ENCODE assay signal across 17 cellular contexts in genomic region chr11:44944853-44945235, GRCh38. TPM values are rescaled to one million over a fixed set of nuclear protein-coding genes. Genes with fewer than 3 reads are reported as not detected.
A peak's percentile ranks its signal among the peaks of the same experiment; 100 is the strongest.
DNase-seq lines count a peak whose midpoint lies in the region; ATAC-seq and TF ChIP-seq lines count a peak whose summit lies in the region.
"Had no signal": no experiment of that assay in that cellular context is flagged by ENCODE, and none has a peak within 500 bp of the region (broad histone marks: within the 10 kb centered on the region; RNA-seq: fewer than 3 reads in every experiment).

No MANE protein-coding gene starts in this region.

- H3K4me1 ChIP-seq in heart left ventricle (peaks cover 3 to 92% (median 66%) of the 10 kb centered on the region in 12 donors), OCI-LY3 (ENCODE audit: low read length) (peaks cover 67% of the 10 kb centered on the region), spleen (peaks cover 62 to 100% (median 94%) of the 10 kb centered on the region in 6 donors), uterus (peaks cover 0 to 2% of the 10 kb centered on the region in 2 donors)

- H3K27ac Mint-ChIP-seq in glutamatergic neuron (ENCODE audit: unreplicated experiment) = peak overlapping the region; percentile 97
- H3K27ac Mint-ChIP-seq: activated CD8-positive, alpha-beta T cell treated with anti-CD3 and anti-CD28 coated beads for 36 hours had no signal

- H3K4me3 Mint-ChIP-seq in glutamatergic neuron (ENCODE audit: unreplicated experiment) = peak overlapping the region; percentile 81
- H3K4me3 Mint-ChIP-seq: activated CD8-positive, alpha-beta T cell treated with anti-CD3 and anti-CD28 coated beads for 36 hours had no signal

- H3K36me3 ChIP-seq in heart left ventricle (no peaks in the 10 kb centered on the region), OCI-LY3 (replicated peaks; ENCODE audit: low read depth, low read length) (peaks cover 39% of the 10 kb centered on the region), spleen (peaks cover 0 to 39% (median 4%) of the 10 kb centered on the region in 6 donors), uterus (no peaks in the 10 kb centered on the region)
- H3K36me3 ChIP-seq: cardiac muscle cell had no signal

- H3K9me3 ChIP-seq in heart left ventricle (no peaks in the 10 kb centered on the region), OCI-LY3 (ENCODE audit: insufficient read depth, low read length) (no peaks in the 10 kb centered on the region), spleen (no peaks in the 10 kb centered on the region), uterus (no peaks in the 10 kb centered on the region)

- H4K20me1 ChIP-seq in OCI-LY3 (ENCODE audit: insufficient read depth, low read length) = peaks cover 45% of the 10 kb centered on the region

- H3K27ac ChIP-seq in heart left ventricle = peak overlapping the region in 7 of 12 donors; percentile 19 to 84 (median 69)
- H3K27ac ChIP-seq in OCI-LY3 (ENCODE audit: low read length) = no peak overlapping the region
- peak overlapping the region in 5 of 8 donors; percentile 29 to 97 (median 94) for H3K27ac ChIP-seq in spleen
- H3K27ac ChIP-seq in uterus = no peak overlapping the region
- H3K27ac ChIP-seq: cardiac muscle cell, HL-60 had no signal

- H3K27me3 ChIP-seq in heart left ventricle (no peaks in the 10 kb centered on the region), OCI-LY3 (ENCODE audit: low read depth, low read length) (no peaks in the 10 kb centered on the region), spleen (replicated peaks in 1 of 7) (peaks cover 0 to 7% (median 0%) of the 10 kb centered on the region in 7 donors), uterus (no peaks in the 10 kb centered on the region)
- H3K27me3 ChIP-seq: cardiac muscle cell had no signal

- no peak overlapping the region for H2AFZ ChIP-seq in OCI-LY3 (ENCODE audit: low read depth, low read length)

- H3K4me2 ChIP-seq in OCI-LY3 (ENCODE audit: low read length) = peak overlapping the region; percentile 83

- TF ChIP-seq POLR2A in heart left ventricle (IDR thresholded peaks at IDR 0.05) (no peak), spleen (IDR thresholded peaks at IDR 0.05) (no peak), uterus (IDR thresholded peaks at IDR 0.05) (no peak)

- no peak for DNase-seq in heart left ventricle
- DNase-seq in cardiac septum (ENCODE audit: low spot score) = no peak
- DNase-seq in glutamatergic neuron = no peak
- DNase-seq in spleen = no peak
- DNase-seq in uterus = no peak
- DNase-seq: activated CD8-positive, alpha-beta T cell treated with anti-CD3 and anti-CD28 coated beads for 36 hours; activated gamma-delta T cell; GOT3; NCI-H510A treated with DMSO at 0.1 percent for 48 hours; retina; T1000 had no signal

- peaks cover 93% of the 10 kb centered on the region for H3K79me2 ChIP-seq in OCI-LY3 (ENCODE audit: low read length)

- peaks cover 82% of the 10 kb centered on the region for H3K4me1 Mint-ChIP-seq in glutamatergic neuron (ENCODE audit: low read depth, unreplicated experiment)

- TF ChIP-seq CTCF in heart left ventricle (IDR thresholded peaks at IDR 0.05) = no peak
- TF ChIP-seq CTCF in OCI-LY3 (IDR thresholded peaks at IDR 0.05; ENCODE audit: low read depth, low read length) = no peak
- no peak for TF ChIP-seq CTCF in glutamatergic neuron (IDR thresholded peaks at IDR 0.05; ENCODE audit: partially characterized antibody, unreplicated experiment)
- TF ChIP-seq CTCF in spleen (IDR thresholded peaks at IDR 0.05 in 8 of 11, conservative IDR thresholded peaks at IDR 0.05 in 3 of 11) = no peak
- no peak for TF ChIP-seq CTCF in uterus (IDR thresholded peaks at IDR 0.05)

- ATAC-seq in heart left ventricle (no peak), HG02610 (IDR thresholded peaks at IDR 0.05; ENCODE audit: unreplicated experiment) (no peak), GM19467 (IDR thresholded peaks at IDR 0.05; ENCODE audit: unreplicated experiment) (no peak)
- ATAC-seq: activated CD4-positive, CD25-positive, alpha-beta regulatory T cell treated with anti-CD3 and anti-CD28 coated beads, Interleukin-2, amount 50 U/mL, for 24 hours; activated CD8-positive, alpha-beta T cell treated with anti-CD3 and anti-CD28 coated beads for 36 hours had no signal

- peaks cover 26% of the 10 kb centered on the region for H3K27me3 Mint-ChIP-seq in glutamatergic neuron (ENCODE audit: unreplicated experiment)
- H3K27me3 Mint-ChIP-seq: activated CD8-positive, alpha-beta T cell treated with anti-CD3 and anti-CD28 coated beads for 36 hours had no signal

- intact Hi-C loops in heart left ventricle (cut with DNase I) = loop anchor here in 4 of 10 donors (5.0 to 10.0 kb wide), 4 partner anchors 77 to 390 kb away; no protein-coding TSS in a partner anchor
- intact Hi-C loops in cardiac septum (cut with DNase I) = loop anchor here (5.0 kb wide), 1 partner anchor 82 kb away; no protein-coding TSS in a partner anchor
- intact Hi-C loops in spleen (cut with DNase I; ENCODE audit: low total_unique reads) = no loop called here
- intact Hi-C loops in uterus (cut with DNase I; ENCODE audit: low total_unique reads) = loop anchor here (10.0 kb wide), 1 partner anchor 390 kb away; no protein-coding TSS in a partner anchor

- H3K9me3 Mint-ChIP-seq in glutamatergic neuron (ENCODE audit: unreplicated experiment) = peaks cover 20% of the 10 kb centered on the region
- H3K9me3 Mint-ChIP-seq: activated CD8-positive, alpha-beta T cell treated with anti-CD3 and anti-CD28 coated beads for 36 hours had no signal

- 31 to 81% (median 52%) methylated on average over 3 of the region's 3 CpGs for WGBS in heart left ventricle, 4 donors
- WGBS in spleen, 5 donors = 32 to 66% (median 51%) methylated on average over 3 of the region's 3 CpGs

- H3K36me3 Mint-ChIP-seq in glutamatergic neuron (ENCODE audit: unreplicated experiment) = peaks cover 4% of the 10 kb centered on the region

- H3K4me3 ChIP-seq in heart left ventricle (no peak overlapping the region), OCI-LY3 (ENCODE audit: low read length) (no peak overlapping the region), spleen (no peak overlapping the region), uterus (no peak overlapping the region)
- H3K4me3 ChIP-seq: cardiac muscle cell had no signal

- no peak overlapping the region for H3K9ac ChIP-seq in OCI-LY3 (ENCODE audit: low read length)

RNA-seq across cellular contexts. Expression of gene TP53I11, which starts 5.8 kb away (rescaled TPM):
- total RNA-seq in heart left ventricle (10 to 100 TPM; 24.0 to 75.0 (median 39.4) TPM), cardiac septum (38.4 TPM), glutamatergic neuron (ENCODE audit: unreplicated experiment) (420 TPM), spleen (100 to 1,000 TPM in 5 of 7 donors, 10 to 100 TPM in 2; 80.1 to 169 (median 110) TPM), uterus (10 to 100 TPM in 3 of 4 donors, 1 to 10 TPM in 1; 3.8 to 53.9 (median 17.5) TPM)
- polyA plus RNA-seq in heart left ventricle (10 to 100 TPM; 34.9 to 91.3 TPM), spleen (10 to 100 TPM; 10.2 to 48.0 (median 11.6) TPM)

Comparison
In these comparisons a context has a peak if more than half of its experiments do, and no peak if none do; other contexts are left out.
1. H3K27ac ChIP-seq: peak in heart left ventricle (7 of 12) and spleen (5 of 8); none in OCI-LY3 (single experiment) and uterus (0 of 2).